In the genomic region with DNA sequence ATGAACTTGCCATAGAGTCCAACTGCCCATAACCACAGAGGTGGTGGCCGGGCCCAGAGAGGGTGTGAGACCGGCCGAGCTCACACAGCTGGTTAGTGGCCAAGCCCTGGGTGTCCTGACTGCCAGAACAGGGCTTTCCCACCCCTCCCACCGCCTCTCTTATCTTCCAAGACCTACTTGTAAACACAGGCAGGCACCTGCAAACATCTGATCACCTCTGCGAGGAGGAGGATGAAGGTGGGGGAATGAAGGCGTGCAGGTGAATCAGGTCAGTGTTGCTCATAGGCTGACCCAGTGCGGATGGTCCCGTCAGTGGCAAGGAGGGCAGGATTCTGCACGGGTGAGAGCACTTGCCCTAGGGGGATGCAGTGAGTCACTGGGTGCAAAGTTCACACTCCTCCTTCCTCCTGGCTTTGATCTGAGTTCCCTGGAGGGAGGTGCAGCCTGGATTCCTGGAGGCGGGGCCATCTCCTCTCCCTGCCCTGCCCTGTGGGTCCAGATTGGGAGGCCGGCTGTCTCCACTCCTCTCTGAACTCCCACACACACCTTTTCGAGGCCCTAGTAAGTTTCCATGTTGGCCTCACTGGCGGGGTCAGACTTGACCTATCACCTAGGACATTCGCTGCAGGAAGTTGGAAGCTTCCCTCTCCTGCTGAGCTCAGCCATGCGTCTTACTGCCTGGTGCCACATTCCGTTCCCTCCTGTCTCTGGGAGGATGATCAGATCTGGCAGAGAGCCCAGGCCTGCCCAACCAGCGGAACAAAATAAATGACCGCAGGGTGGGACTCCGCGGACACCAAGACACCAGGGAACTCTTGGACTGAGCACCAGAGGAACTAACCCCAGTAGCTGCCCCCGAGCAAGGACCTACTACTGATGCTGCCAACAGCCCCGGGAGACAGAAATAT, we compare ENCODE assay signal across 10 cellular contexts. TPM values are rescaled to one million over a fixed set of nuclear protein-coding genes. Genes with fewer than 3 reads are reported as not detected.
DNase-seq lines count a peak whose midpoint lies in the region; ATAC-seq, FAIRE-seq and TF ChIP-seq lines count a peak whose summit lies in the region.
"Had no signal": no experiment of that assay in that cellular context is flagged by ENCODE, and none has a peak within 500 bp of the region (broad histone marks: within the 10 kb centered on the region; RNA-seq: fewer than 3 reads in every experiment).

No MANE protein-coding gene starts in this region.

- H3K27ac ChIP-seq in GM23248: peak overlapping the region; percentile 91

- H3K27ac Mint-ChIP-seq in naive thymus-derived CD8-positive, alpha-beta T cell: peak overlapping the region in 2 of 10 donors; percentile 17 to 24
- no peak overlapping the region for H3K27ac Mint-ChIP-seq in CD14-positive monocyte

- H3K9ac ChIP-seq in GM23248: peak overlapping the region; percentile 67

- H3K4me1 ChIP-seq in GM23248 (ENCODE audit: insufficient read depth): peaks cover 75% of the 10 kb centered on the region

- DNase-seq in GM23248 (peak; percentile 72), RCC 7860 (ENCODE audit: low spot score) (peak; percentile 100), fibroblast of the conjunctiva (ENCODE audit: low read depth) (peak; percentile 51), sciatic nerve (ENCODE audit: low spot score) (peak; percentile 67), CD14-positive monocyte (ENCODE audit: low spot score) (no peak)
- no peak for DNase-seq in naive thymus-derived CD8-positive, alpha-beta T cell
- DNase-seq in activated CD4-positive, alpha-beta T cell treated with anti-CD3 and anti-CD28 coated beads, Interleukin-2, amount 50 U/mL, for 48 hours: no peak

- intact Hi-C loops in sciatic nerve (cut with DNase I) (loop anchor here (10.0 kb wide), 1 partner anchor 255 kb away; no protein-coding TSS in a partner anchor), CD14-positive monocyte (cut with micrococcal nuclease) (loop anchor here (5.0 to 10.0 kb wide), 3 partner anchors 107 to 255 kb away; no protein-coding TSS in a partner anchor)

- TF ChIP-seq CTCF in CD14-positive monocyte (IDR thresholded peaks at IDR 0.05): no peak

- H3K79me2 ChIP-seq in GM23248 (ENCODE audit: insufficient read depth): no peaks in the 10 kb centered on the region

- H3K9me3 Mint-ChIP-seq in naive thymus-derived CD8-positive, alpha-beta T cell: no peaks in the 10 kb centered on the region
- no peaks in the 10 kb centered on the region for H3K9me3 Mint-ChIP-seq in CD14-positive monocyte
- H3K9me3 Mint-ChIP-seq: central memory CD8-positive, alpha-beta T cell had no signal

- H3K9me2 ChIP-seq in GM23248 (ENCODE audit: insufficient read depth): no peaks in the 10 kb centered on the region

- H3K27me3 Mint-ChIP-seq in naive thymus-derived CD8-positive, alpha-beta T cell: peaks cover 1 to 17% (median 14%) of the 10 kb centered on the region in 5 donors
- peaks cover 25 to 52% (median 33%) of the 10 kb centered on the region in 3 donors for H3K27me3 Mint-ChIP-seq in CD14-positive monocyte (ENCODE audit: low read depth in 3 of 3)

- POLR2A ChIA-PET in naive thymus-derived CD8-positive, alpha-beta T cell (lab: Charles Lee): no interaction called here

- no peaks in the 10 kb centered on the region for H3K36me3 ChIP-seq in GM23248 (ENCODE audit: low read depth)
- H3K36me3 ChIP-seq: HAP-1 had no signal

- no peaks in the 10 kb centered on the region for H4K20me1 ChIP-seq in GM23248 (ENCODE audit: insufficient read depth)

- 16 to 20% methylated on average over 22 of the region's 22 CpGs for WGBS in GM23248 (ENCODE audit: low coverage in 1 of 2, low lambda C conversion rate in 2 of 2, missing lambda C conversion rate in 2 of 2), 2 experiments

- ATAC-seq in sciatic nerve (peak; percentile 79), HG03108 (IDR thresholded peaks at IDR 0.05; ENCODE audit: unreplicated experiment) (no peak)
- no peak for ATAC-seq in naive thymus-derived CD8-positive, alpha-beta T cell

- peak; percentile 94 for FAIRE-seq in RCC 7860 (lab: Jason Lieb, UNC)

- H3K4me2 ChIP-seq in GM23248 (ENCODE audit: unreplicated experiment): peak overlapping the region; percentile 62

- no peaks in the 10 kb centered on the region for H3K9me3 ChIP-seq in GM23248 (ENCODE audit: low read depth)
- H3K9me3 ChIP-seq: HAP-1 had no signal

- peaks cover 0 to 3% (median 0%) of the 10 kb centered on the region in 4 donors for H3K4me1 Mint-ChIP-seq in naive thymus-derived CD8-positive, alpha-beta T cell
- no peaks in the 10 kb centered on the region for H3K4me1 Mint-ChIP-seq in CD14-positive monocyte
- H3K4me1 Mint-ChIP-seq: central memory CD8-positive, alpha-beta T cell had no signal

- H3F3A ChIP-seq in GM23248 (ENCODE audit: insufficient read depth): peaks cover 48% of the 10 kb centered on the region

- no peak overlapping the region for H3K4me3 Mint-ChIP-seq in naive thymus-derived CD8-positive, alpha-beta T cell
- peak overlapping the region in 1 of 2 donors; percentile 11 for H3K4me3 Mint-ChIP-seq in CD14-positive monocyte
- H3K4me3 Mint-ChIP-seq: central memory CD8-positive, alpha-beta T cell had no signal

- H3K4me3 ChIP-seq in GM23248: peak overlapping the region; percentile 22; the same call in 1 of the 2 replicates
- H3K4me3 ChIP-seq: HAP-1 had no signal

- no peak overlapping the region for H2AFZ ChIP-seq in GM23248

- no peaks in the 10 kb centered on the region for H3K27me3 ChIP-seq in GM23248 (replicated peaks; ENCODE audit: insufficient read depth)

- in situ Hi-C loops in GM23248 (cut with MboI): no loop called here

- H3K36me3 Mint-ChIP-seq in naive thymus-derived CD8-positive, alpha-beta T cell: no peaks in the 10 kb centered on the region
- H3K36me3 Mint-ChIP-seq in CD14-positive monocyte: no peaks in the 10 kb centered on the region

RNA-seq across cellular contexts. Expression of a gene that starts 7.3 kb away (rescaled TPM):
- total RNA-seq in GM23248 (2014; rRNA removed; shearing (Covaris generic)): 0.32 and 0.51 TPM in 2 replicates
- polyA plus RNA-seq in GM23248 (2016; fragmentation: Nextera tagmentation; extraction: Ambion mirVana) (0.60 and 0.65 TPM in 2 replicates), CD14-positive monocyte (1 to 10 TPM; 1.0 TPM)
- total RNA-seq in sciatic nerve: 1.5 TPM
- total RNA-seq in naive thymus-derived CD8-positive, alpha-beta T cell: 1 to 10 TPM; 1.8 to 2.0 TPM
- polyA plus RNA-seq in naive thymus-derived CD8-positive, alpha-beta T cell: 1 to 10 TPM; 1.1 to 1.2 (median 1.2) TPM

RNA-seq across cellular contexts. Expression of a gene that starts 41.6 kb away (rescaled TPM):
- total RNA-seq in GM23248 (2014; rRNA removed; shearing (Covaris generic)): 59.6 and 69.9 TPM in 2 replicates
- polyA plus RNA-seq in GM23248 (2016; fragmentation: Nextera tagmentation; extraction: Ambion mirVana) (63.3 and 67.3 TPM in 2 replicates), CD14-positive monocyte (not detected)
- total RNA-seq in sciatic nerve: 29.0 TPM
- not detected for total RNA-seq in naive thymus-derived CD8-positive, alpha-beta T cell
- polyA plus RNA-seq in naive thymus-derived CD8-positive, alpha-beta T cell: not detected

RNA-seq across cellular contexts. Expression of a gene that starts 47.3 kb away (rescaled TPM):
- 12.5 and 16.5 TPM in 2 replicates for total RNA-seq in GM23248 (2014; rRNA removed; shearing (Covaris generic))
- polyA plus RNA-seq in GM23248 (2016; fragmentation: Nextera tagmentation; extraction: Ambion mirVana) (16.7 and 17.2 TPM in 2 replicates), CD14-positive monocyte (1 to 10 TPM; 3.1 to 6.1 TPM)
- 97.7 TPM for total RNA-seq in sciatic nerve
- total RNA-seq in naive thymus-derived CD8-positive, alpha-beta T cell: 10 to 100 TPM; 85.6 to 88.3 TPM
- polyA plus RNA-seq in naive thymus-derived CD8-positive, alpha-beta T cell: 10 to 100 TPM in 1 of 3 donors, 1 to 10 TPM in 2; 4.0 to 38.0 (median 8.1) TPM

RNA-seq across cellular contexts. Expression of a gene that starts 57.9 kb away (rescaled TPM):
- total RNA-seq in GM23248 (2014; rRNA removed; shearing (Covaris generic)): not detected in 2 replicates
- polyA plus RNA-seq in GM23248 (2016; fragmentation: Nextera tagmentation; extraction: Ambion mirVana) (not detected in 2 replicates), CD14-positive monocyte (not detected)
- total RNA-seq in sciatic nerve: not detected
- total RNA-seq in naive thymus-derived CD8-positive, alpha-beta T cell: not detected
- not detected for polyA plus RNA-seq in naive thymus-derived CD8-positive, alpha-beta T cell

Comparison
In these comparisons a context has a peak if more than half of its experiments do, and no peak if none do; other contexts are left out.
1. DNase-seq: peak in GM23248 (single experiment), RCC 7860 (single experiment), fibroblast of the conjunctiva (single experiment) and sciatic nerve (single experiment); none in naive thymus-derived CD8-positive, alpha-beta T cell (0 of 10), CD14-positive monocyte (single experiment) and activated CD4-positive, alpha-beta T cell treated with anti-CD3 and anti-CD28 coated beads, Interleukin-2, amount 50 U/mL, for 48 hours (0 of 2).
2. RNA of a gene that starts 41.6 kb away (total RNA-seq): 59.6 to 69.9 TPM in GM23248 and 29.0 TPM in sciatic nerve (single experiment); not detected in naive thymus-derived CD8-positive, alpha-beta T cell; every median in the first group is over 10 times any median in the second.